8 cellular contexts compared by ENCODE assay signal in the genomic region with DNA sequence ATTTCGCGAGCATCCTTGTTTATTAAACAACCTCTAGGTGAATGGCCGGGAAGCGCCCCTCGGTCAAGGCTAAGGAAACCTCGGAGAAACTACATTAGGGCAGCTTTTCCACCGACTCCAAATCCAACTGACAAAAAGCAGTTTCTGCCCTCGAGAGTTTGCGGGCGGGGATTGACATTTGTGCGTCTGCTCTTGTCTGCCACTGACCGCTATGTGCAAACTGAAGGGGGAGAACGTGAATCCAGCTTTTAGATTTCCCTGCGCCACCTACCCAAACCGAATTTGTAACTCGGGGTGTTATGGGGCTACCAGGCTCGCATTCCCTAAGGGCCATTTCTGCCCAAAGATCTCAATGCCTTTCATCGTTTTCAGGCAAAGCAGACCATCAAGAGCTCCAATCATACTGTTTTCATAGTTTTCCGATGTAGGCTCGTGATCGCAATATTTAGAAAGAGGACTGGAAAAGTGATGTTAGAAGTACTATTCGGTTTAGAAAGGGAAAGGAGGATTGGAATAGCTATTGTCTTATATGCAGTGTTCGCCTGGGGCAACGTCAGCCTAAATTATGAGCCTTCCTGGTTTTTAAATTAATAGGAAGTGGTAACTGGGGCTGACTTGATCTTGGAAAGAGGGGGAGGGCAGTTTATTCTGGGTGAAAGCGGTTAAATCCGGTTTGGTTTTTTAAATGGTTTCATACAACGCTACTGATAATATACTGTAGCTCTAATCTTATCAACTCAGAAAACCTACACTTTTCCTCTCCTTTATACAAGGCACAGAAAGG. TPM values are rescaled to one million over a fixed set of nuclear protein-coding genes. Genes with fewer than 3 reads are reported as not detected.
A peak's percentile ranks its signal among the peaks of the same experiment; 100 is the strongest.
DNase-seq lines count a peak whose midpoint lies in the region; ATAC-seq and TF ChIP-seq lines count a peak whose summit lies in the region.

No MANE protein-coding gene starts in this region.

- peak overlapping the region in 1 of 4 donors; percentile 70 for H3K4me3 ChIP-seq in adrenal gland
- H3K4me3 ChIP-seq in iPS-20b (ENCODE audit: low read length): peak overlapping the region; percentile 78

- peak overlapping the region in 4 of 5 donors; percentile 5 to 73 (median 52) for H3K27ac ChIP-seq in adrenal gland
- no peak overlapping the region for H3K27ac ChIP-seq in iPS-20b (ENCODE audit: low read length)

- H3K9me3 Mint-ChIP-seq in stimulated activated effector memory CD8-positive, alpha-beta T cell treated with anti-CD3 and anti-CD28 coated beads, Interleukin-12 subunit alpha, Interleukin-12 subunit beta, amount 100 ng/mL, for 72 hours: peaks cover 2% of the 10 kb centered on the region

- TF ChIP-seq CTCF in adrenal gland (IDR thresholded peaks at IDR 0.05): no peak
- no peak for TF ChIP-seq CTCF in omental fat pad (IDR thresholded peaks at IDR 0.05)

- H3K36me3 Mint-ChIP-seq in stimulated activated effector memory CD8-positive, alpha-beta T cell treated with anti-CD3 and anti-CD28 coated beads, Interleukin-12 subunit alpha, Interleukin-12 subunit beta, amount 100 ng/mL, for 72 hours: peaks cover 12% of the 10 kb centered on the region

- peak overlapping the region; percentile 73; the same call in 1 of the 2 replicates for H3K9ac ChIP-seq in iPS-20b (ENCODE audit: low read depth, low read length)

- H3K4me3 Mint-ChIP-seq in stimulated activated effector memory CD8-positive, alpha-beta T cell treated with anti-CD3 and anti-CD28 coated beads, Interleukin-12 subunit alpha, Interleukin-12 subunit beta, amount 100 ng/mL, for 72 hours: peak overlapping the region; percentile 93

- peak in 1 of 7 donors; percentile 23 for DNase-seq in adrenal gland
- no peak for DNase-seq in stimulated activated effector memory CD8-positive, alpha-beta T cell treated with anti-CD3 and anti-CD28 coated beads, Interleukin-12 subunit alpha, Interleukin-12 subunit beta, amount 100 ng/mL, for 72 hours (ENCODE audit: low spot score in 2 of 2)
- DNase-seq in omental fat pad (ENCODE audit: low spot score): no peak
- DNase-seq in DMS79 treated with DMSO at 0.1 percent for 48 hours (lab: John Stamatoyannopoulos, UW): no peak

- peak; percentile 4 for ATAC-seq in GM21723 (IDR thresholded peaks at IDR 0.05; ENCODE audit: unreplicated experiment)
- ATAC-seq in stimulated activated effector memory CD8-positive, alpha-beta T cell treated with anti-CD3 and anti-CD28 coated beads, Interleukin-12 subunit alpha, Interleukin-12 subunit beta, amount 100 ng/mL, for 72 hours: no peak
- ATAC-seq in HG03354 (IDR thresholded peaks at IDR 0.05; ENCODE audit: poor library complexity, severe bottlenecking, unreplicated experiment): no peak
- ATAC-seq in omental fat pad (ENCODE audit: low FRiP score): no peak
- no peak for ATAC-seq in GM18909 (IDR thresholded peaks at IDR 0.05; ENCODE audit: poor library complexity, unreplicated experiment)

- H3K9me3 ChIP-seq in adrenal gland (replicated peaks in 1 of 3) (no peaks in the 10 kb centered on the region), iPS-20b (ENCODE audit: insufficient read depth, low read depth, low read length) (no peaks in the 10 kb centered on the region)

- WGBS in adrenal gland, 4 donors: 32 to 51% (median 35%) methylated on average over 21 to 27 of the region's 27 CpGs

- intact Hi-C loops in adrenal gland (cut with DNase I): no loop called here

- no peak overlapping the region for H3K27ac Mint-ChIP-seq in stimulated activated effector memory CD8-positive, alpha-beta T cell treated with anti-CD3 and anti-CD28 coated beads, Interleukin-12 subunit alpha, Interleukin-12 subunit beta, amount 100 ng/mL, for 72 hours

- peaks cover 0 to 4% of the 10 kb centered on the region in 2 donors for H3K4me1 ChIP-seq in adrenal gland (replicated peaks in 1 of 2)
- H3K4me1 ChIP-seq in iPS-20b (ENCODE audit: insufficient read depth, low read length): peaks cover 34% of the 10 kb centered on the region

- H3K4me1 Mint-ChIP-seq in stimulated activated effector memory CD8-positive, alpha-beta T cell treated with anti-CD3 and anti-CD28 coated beads, Interleukin-12 subunit alpha, Interleukin-12 subunit beta, amount 100 ng/mL, for 72 hours: peaks cover 31% of the 10 kb centered on the region

- no peaks in the 10 kb centered on the region for H3K36me3 ChIP-seq in adrenal gland (replicated peaks in 1 of 2)
- H3K36me3 ChIP-seq in iPS-20b (ENCODE audit: insufficient read depth, low read depth, low read length): peaks cover 24% of the 10 kb centered on the region; the same call in 1 of the 2 replicates

- H3K27me3 ChIP-seq in adrenal gland (no peaks in the 10 kb centered on the region), iPS-20b (ENCODE audit: insufficient read depth, low read length) (peaks cover 11% of the 10 kb centered on the region)

- no peak for TF ChIP-seq POLR2A in adrenal gland (IDR thresholded peaks at IDR 0.05)

RNA-seq across cellular contexts. Expression of a gene that starts 45.4 kb away (rescaled TPM):
- total RNA-seq in adrenal gland: 10 to 100 TPM in 7 of 8 donors, 1 to 10 TPM in 1; 9.4 to 41.5 (median 23.6) TPM
- polyA plus RNA-seq in adrenal gland: 1 to 10 TPM; 2.1 to 7.9 (median 6.2) TPM
- total RNA-seq in omental fat pad: 10 to 100 TPM; 33.7 to 53.4 (median 44.4) TPM
